ENCODE assay signal across 28 cellular contexts in the genomic region with DNA sequence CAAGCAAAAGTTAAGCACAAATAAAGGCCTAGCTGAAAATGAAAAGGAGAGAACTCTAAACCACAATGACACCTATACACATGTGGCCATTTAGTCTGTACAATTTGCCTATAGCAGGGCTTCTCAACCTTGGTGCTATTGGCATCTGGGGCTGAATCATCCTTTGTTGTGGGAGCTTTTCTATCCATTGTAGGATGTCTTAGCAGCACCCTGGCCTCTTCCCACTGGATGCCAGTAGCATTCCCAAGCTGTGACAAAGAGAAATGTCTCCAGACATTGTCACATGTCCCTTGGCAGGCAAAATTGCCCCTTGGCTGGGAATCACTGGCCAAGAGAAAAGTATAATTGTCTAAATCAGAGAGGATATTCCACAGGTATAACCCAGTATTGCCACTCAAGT. TPM values are rescaled to one million over a fixed set of nuclear protein-coding genes. Genes with fewer than 3 reads are reported as not detected.
A peak's percentile ranks its signal among the peaks of the same experiment; 100 is the strongest.
DNase-seq lines count a peak whose midpoint lies in the region; ATAC-seq, FAIRE-seq and TF ChIP-seq lines count a peak whose summit lies in the region.
"Had no signal": no experiment of that assay in that cellular context is flagged by ENCODE, and none has a peak within 500 bp of the region (broad histone marks: within the 10 kb centered on the region; RNA-seq: fewer than 3 reads in every experiment).

No MANE protein-coding gene starts in this region.

- H2BK15ac ChIP-seq in mesendoderm (replicated peaks; ENCODE audit: low read depth), result no peak overlapping the region

- ATAC-seq in GM21723 (IDR thresholded peaks at IDR 0.05; ENCODE audit: unreplicated experiment), result no peak
- ATAC-seq: HepG2, K562, Panc1, SK-N-SH treated with all-trans-retinoic acid at 6 μM for 48 hours, T-cell had no signal

- H3K79me2 ChIP-seq in mesendoderm (ENCODE audit: control insufficient read depth, insufficient read depth, low read length) (no peaks in the 10 kb centered on the region), hepatocyte (no peaks in the 10 kb centered on the region)

- no peak overlapping the region for H4K5ac ChIP-seq in mesendoderm (ENCODE audit: low read length)

- intact Hi-C loops in left ventricle myocardium inferior (cut with micrococcal nuclease), result no loop called here

- no peak overlapping the region for H3K9ac ChIP-seq in mesendoderm (ENCODE audit: low read length)

- no peak overlapping the region for H3K27ac ChIP-seq in mesendoderm (ENCODE audit: low read depth, low read length)
- H3K27ac ChIP-seq in left ventricle myocardium inferior (replicated peaks), result no peak overlapping the region
- no peak overlapping the region for H3K27ac ChIP-seq in hepatocyte
- H3K27ac ChIP-seq: 22Rv1 had no signal

- TF ChIP-seq CTCF in left ventricle myocardium inferior (IDR thresholded peaks at IDR 0.05; ENCODE audit: borderline replicate concordance) (no peak), hepatocyte (IDR thresholded peaks at IDR 0.05; ENCODE audit: poor library complexity) (no peak)

- no peaks in the 10 kb centered on the region for H3K36me3 ChIP-seq in mesendoderm (ENCODE audit: control insufficient read depth, insufficient read depth, low read length)
- no peaks in the 10 kb centered on the region for H3K36me3 ChIP-seq in left ventricle myocardium inferior
- no peaks in the 10 kb centered on the region for H3K36me3 ChIP-seq in hepatocyte (replicated peaks; ENCODE audit: insufficient read depth, low read depth)

- no peak overlapping the region for H3K18ac ChIP-seq in mesendoderm (ENCODE audit: low read length)

- no peak overlapping the region for H3K23ac ChIP-seq in mesendoderm (ENCODE audit: low read length)

- H3K4me3 ChIP-seq in mesendoderm (ENCODE audit: low read length), result no peak overlapping the region
- no peak overlapping the region for H3K4me3 ChIP-seq in left ventricle myocardium inferior
- H3K4me3 ChIP-seq in hepatocyte, result no peak overlapping the region
- H3K4me3 ChIP-seq: K562 had no signal

- H3K4me2 ChIP-seq in mesendoderm (ENCODE audit: low read length) (no peak overlapping the region), hepatocyte (no peak overlapping the region)

- H4K20me1 ChIP-seq in hepatocyte (ENCODE audit: insufficient read depth, poor library complexity, severe bottlenecking), result no peaks in the 10 kb centered on the region

- no peaks in the 10 kb centered on the region for H3K79me1 ChIP-seq in mesendoderm (ENCODE audit: low read length)

- no peaks in the 10 kb centered on the region for H3K9me2 ChIP-seq in hepatocyte (replicated peaks; ENCODE audit: insufficient read depth)

- no peak overlapping the region for H2AFZ ChIP-seq in hepatocyte

- H2AK5ac ChIP-seq in mesendoderm (ENCODE audit: low read length), result no peak overlapping the region

- no peaks in the 10 kb centered on the region for H3K4me1 ChIP-seq in mesendoderm (ENCODE audit: control insufficient read depth, low read depth, low read length)
- no peaks in the 10 kb centered on the region for H3K4me1 ChIP-seq in left ventricle myocardium inferior
- H3K4me1 ChIP-seq in hepatocyte (ENCODE audit: insufficient read depth), result no peaks in the 10 kb centered on the region

- H2BK120ac ChIP-seq in mesendoderm (ENCODE audit: low read depth, low read length), result no peak overlapping the region

- no peak overlapping the region for H2BK5ac ChIP-seq in mesendoderm (ENCODE audit: low read length)

- H3K4ac ChIP-seq in mesendoderm (ENCODE audit: low read depth, low read length), result no peak overlapping the region

- H4K8ac ChIP-seq in mesendoderm (ENCODE audit: low read depth, low read length), result no peak overlapping the region

- DNase-seq in DMS53 (lab: John Stamatoyannopoulos, UW) (peak; percentile 0), DMS53 treated with DMSO at 0.1 percent for 48 hours (lab: John Stamatoyannopoulos, UW; ENCODE audit: unreplicated experiment) (no peak), RCC 7860 (ENCODE audit: low spot score) (peak; percentile 76), mesendoderm (peak; percentile 61), left ventricle myocardium inferior (no peak), hepatocyte (ENCODE audit: low spot score) (no peak)
- no peak for DNase-seq in activated naive CD4-positive, alpha-beta T cell (lab: John Stamatoyannopoulos, UW)
- DNase-seq: CD4-positive, CD25-positive, alpha-beta regulatory T cell; DND-41; GDM1; MM.1S; NCI-H1048; NCI-H1417 treated with DMSO at 0.1 percent for 48 hours; NCI-H187; NCI-H2107; NCI-H2227 treated with DMSO at 0.1 percent for 48 hours; NCI-H510A; NCI-H82; T-cell had no signal

- no peak overlapping the region for H3K56ac ChIP-seq in mesendoderm (ENCODE audit: low read length)

- H3K9me3 ChIP-seq in left ventricle myocardium inferior (replicated peaks) (no peaks in the 10 kb centered on the region), hepatocyte (ENCODE audit: low read depth) (no peaks in the 10 kb centered on the region)

- peak; percentile 86 for FAIRE-seq in RCC 7860 (lab: Jason Lieb, UNC)
- FAIRE-seq: GM18507, GM19239, H54, HepG2, K562 had no signal

- H3K27me3 ChIP-seq in mesendoderm (ENCODE audit: insufficient read depth, low read length, poor library complexity), result no peaks in the 10 kb centered on the region
- H3K27me3 ChIP-seq in left ventricle myocardium inferior (ENCODE audit: low read depth), result peaks cover 20% of the 10 kb centered on the region
- no peaks in the 10 kb centered on the region for H3K27me3 ChIP-seq in hepatocyte

RNA-seq across cellular contexts. Expression of gene PRPS2, which starts 13.5 kb away (rescaled TPM):
- polyA plus RNA-seq in mesendoderm (2013, experiment 1 of 2), result 13.7 TPM
- 14.4 TPM for polyA plus RNA-seq in mesendoderm (2013, experiment 2 of 2)
- total RNA-seq in left ventricle myocardium inferior (3.7 TPM), hepatocyte (52.9 and 60.8 TPM in 2 replicates)
- 58.2 and 64.1 TPM in 2 replicates for polyA plus RNA-seq in hepatocyte

Comparison
In these comparisons a context has a peak if more than half of its experiments do, and no peak if none do; other contexts are left out.
1. DNase-seq: peak in DMS53 (single experiment), RCC 7860 (single experiment) and mesendoderm (single experiment); none in DMS53 treated with DMSO at 0.1 percent for 48 hours (single experiment), activated naive CD4-positive, alpha-beta T cell (0 of 4), left ventricle myocardium inferior (single experiment) and hepatocyte (single experiment).
2. RNA of gene PRPS2, which starts 13.5 kb away (total RNA-seq): 52.9 to 60.8 TPM in hepatocyte; 3.7 TPM in left ventricle myocardium inferior (single experiment); every median in the first group is over 10 times any median in the second.